ENCODE assay signal across 25 cellular contexts in genomic region chr3:139477710-139478640, GRCh38. TPM values are rescaled to one million over a fixed set of nuclear protein-coding genes. Genes with fewer than 3 reads are reported as not detected.
DNase-seq lines count a peak whose midpoint lies in the region; ATAC-seq and TF ChIP-seq lines count a peak whose summit lies in the region.
"Had no signal": no experiment of that assay in that cellular context is flagged by ENCODE, and none has a peak within 500 bp of the region (broad histone marks: within the 10 kb centered on the region; RNA-seq: fewer than 3 reads in every experiment).

No MANE protein-coding gene starts in this region.

- WGBS in esophagus squamous epithelium, 2 donors, result 69 to 77% methylated on average over 1 to 3 of the region's 3 CpGs

- H3K36me3 Mint-ChIP-seq in Caco-2 (ENCODE audit: insufficient read depth, unreplicated experiment), result peaks cover 2% of the 10 kb centered on the region
- H3K36me3 Mint-ChIP-seq: activated CD4-positive, alpha-beta memory T cell treated with anti-CD3 and anti-CD28 coated beads for 36 hours had no signal

- no peak for TF ChIP-seq CTCF in Caco-2 (IDR thresholded peaks at IDR 0.05; ENCODE audit: insufficient read depth in 1 of 2, low read depth in 1 of 2, low read length in 1 of 2, severe bottlenecking in 1 of 2, unreplicated experiment in 1 of 2)
- TF ChIP-seq CTCF in PC-9 (conservative IDR thresholded peaks at IDR 0.05), result no peak
- TF ChIP-seq CTCF in esophagus squamous epithelium (IDR thresholded peaks at IDR 0.05), result no peak
- no peak for TF ChIP-seq CTCF in omental fat pad (IDR thresholded peaks at IDR 0.05)
- TF ChIP-seq CTCF in GM20000 (IDR thresholded peaks at IDR 0.05; ENCODE audit: extremely low read depth, missing control alignments), result no peak

- DNase-seq in Caco-2, result peak; percentile 49 to 72
- peak in 1 of 2 experiments; percentile 73 for DNase-seq in PC-9
- no peak for DNase-seq in esophagus squamous epithelium (lab: John Stamatoyannopoulos, UW)
- DNase-seq in omental fat pad (ENCODE audit: low spot score), result no peak
- DNase-seq in superior temporal gyrus (ENCODE audit: extremely low spot score), result no peak
- DNase-seq in DMS153 (lab: John Stamatoyannopoulos, UW), result no peak
- DNase-seq in middle frontal gyrus (ENCODE audit: extremely low spot score, low spot score), result no peak
- no peak for DNase-seq in GM20000 (ENCODE audit: low spot score)
- DNase-seq: activated CD4-positive, alpha-beta memory T cell treated with anti-CD3 and anti-CD28 coated beads for 36 hours; endodermal cell; glutamatergic neuron; H7; MM.1S; NCI-H1436 treated with DMSO at 0.1 percent for 48 hours; NCI-H2171; stimulated activated CD4-positive, alpha-beta T cell treated with anti-CD3 and anti-CD28 coated beads, Interleukin-2, amount 100 ng/mL, for 24 hours; stimulated activated naive CD8-positive, alpha-beta T cell treated with anti-CD3 and anti-CD28 coated beads, Interleukin-15, Interleukin-2, amounts not matched to agents 100 U/mL and 50 U/mL, for 24 hours; SW 1271; tibial artery had no signal

- no peaks in the 10 kb centered on the region for H3K36me3 ChIP-seq in Caco-2 (ENCODE audit: control insufficient read depth, insufficient read depth, low read length)
- H3K36me3 ChIP-seq in PC-9 (ENCODE audit: low read depth), result no peaks in the 10 kb centered on the region
- no peaks in the 10 kb centered on the region for H3K36me3 ChIP-seq in esophagus squamous epithelium
- H3K36me3 ChIP-seq: BLaER1, neural progenitor cell, tibial artery had no signal

- H3K27ac Mint-ChIP-seq in Caco-2 (ENCODE audit: unreplicated experiment), result peak overlapping the region; percentile 61
- H3K27ac Mint-ChIP-seq: activated CD4-positive, alpha-beta memory T cell treated with anti-CD3 and anti-CD28 coated beads for 36 hours; endodermal cell; IgD-negative memory B cell; neural progenitor cell had no signal

- H3K27ac ChIP-seq in PC-9 (no peak overlapping the region; the same call in 1 of the 2 replicates), esophagus squamous epithelium (peak overlapping the region in 3 of 4 donors; percentile 70 to 81 (median 73))
- H3K27ac ChIP-seq: BLaER1, neural progenitor cell, tibial artery had no signal

- peaks cover 22% of the 10 kb centered on the region for H3K4me1 Mint-ChIP-seq in Caco-2 (ENCODE audit: low read depth, unreplicated experiment)
- H3K4me1 Mint-ChIP-seq: endodermal cell, IgD-negative memory B cell had no signal

- peak overlapping the region; percentile 46 for H3K4me2 ChIP-seq in PC-9
- H3K4me2 ChIP-seq: BLaER1, neural progenitor cell had no signal

- no peaks in the 10 kb centered on the region for H3K27me3 ChIP-seq in Caco-2 (replicated peaks; ENCODE audit: control insufficient read depth, insufficient read depth, low read length)
- H3K27me3 ChIP-seq in PC-9 (ENCODE audit: insufficient read depth, low read depth), result no peaks in the 10 kb centered on the region
- H3K27me3 ChIP-seq in esophagus squamous epithelium, result no peaks in the 10 kb centered on the region
- H3K27me3 ChIP-seq: BLaER1, neural progenitor cell, tibial artery had no signal

- H3K9me3 ChIP-seq in Caco-2 (no peaks in the 10 kb centered on the region), PC-9 (ENCODE audit: insufficient read depth, low read depth) (no peaks in the 10 kb centered on the region), esophagus squamous epithelium (no peaks in the 10 kb centered on the region)
- H3K9me3 ChIP-seq: BLaER1, tibial artery had no signal

- no peaks in the 10 kb centered on the region for H3K27me3 Mint-ChIP-seq in Caco-2 (ENCODE audit: insufficient read depth, unreplicated experiment)
- H3K27me3 Mint-ChIP-seq: activated CD4-positive, alpha-beta memory T cell treated with anti-CD3 and anti-CD28 coated beads for 36 hours had no signal

- peaks cover 8% of the 10 kb centered on the region for H3K9me3 Mint-ChIP-seq in Caco-2 (ENCODE audit: unreplicated experiment)
- H3K9me3 Mint-ChIP-seq: activated CD4-positive, alpha-beta memory T cell treated with anti-CD3 and anti-CD28 coated beads for 36 hours; endodermal cell; IgD-negative memory B cell; neural progenitor cell had no signal

- no peaks in the 10 kb centered on the region for H4K20me1 ChIP-seq in PC-9 (ENCODE audit: insufficient read depth)
- H4K20me1 ChIP-seq: BLaER1 had no signal

- no peak for TF ChIP-seq POLR2A in esophagus squamous epithelium (IDR thresholded peaks at IDR 0.05)

- H2AFZ ChIP-seq in PC-9, result no peak overlapping the region
- H2AFZ ChIP-seq: neural progenitor cell had no signal

- intact Hi-C loops in Caco-2 (cut with micrococcal nuclease; ENCODE audit: unreplicated experiment), result no loop called here
- intact Hi-C loops in PC-9 (cut with micrococcal nuclease; ENCODE audit: unreplicated experiment), result loop anchor here (2.0 to 10.0 kb wide), 2 partner anchors 57 to 81 kb away; partner anchors contain the start of gene RBP1
- intact Hi-C loops in esophagus squamous epithelium (cut with DNase I), result no loop called here

- ATAC-seq in omental fat pad (ENCODE audit: low FRiP score), result peak; percentile 68
- ATAC-seq: left lobe of liver; stimulated activated naive CD8-positive, alpha-beta T cell treated with anti-CD3 and anti-CD28 coated beads, Interleukin-15, Interleukin-2, amounts not matched to agents 100 U/mL and 50 U/mL, for 24 hours had no signal

- POLR2A ChIA-PET in Caco-2 (lab: Charles Lee), result no interaction called here
- POLR2A ChIA-PET in PC-9 (lab: Charles Lee; ENCODE audit: unreplicated experiment), result no interaction called here

- H3K4me3 Mint-ChIP-seq in Caco-2 (ENCODE audit: unreplicated experiment), result peak overlapping the region; percentile 8
- H3K4me3 Mint-ChIP-seq: activated CD4-positive, alpha-beta memory T cell treated with anti-CD3 and anti-CD28 coated beads for 36 hours; endodermal cell; IgD-negative memory B cell; neural progenitor cell had no signal

- CTCF ChIA-PET in Caco-2 (lab: Charles Lee), result no interaction called here
- CTCF ChIA-PET in PC-9 (lab: Charles Lee), result interaction anchor here (0.7 kb wide), 1 partner anchor 84 kb away, joined by 5 read pairs; no protein-coding TSS in a partner anchor

- peaks cover 8% of the 10 kb centered on the region for H3F3A ChIP-seq in PC-9 (ENCODE audit: insufficient read depth, low read depth)

- H3K9me2 ChIP-seq in PC-9 (ENCODE audit: insufficient read depth), result peaks cover 6% of the 10 kb centered on the region; the same call in 1 of the 2 replicates

- H3K4me1 ChIP-seq in Caco-2 (peaks cover 45% of the 10 kb centered on the region), PC-9 (replicated peaks; ENCODE audit: insufficient read depth) (peaks cover 37% of the 10 kb centered on the region), esophagus squamous epithelium (peaks cover 0 to 11% (median 5%) of the 10 kb centered on the region in 3 donors)
- H3K4me1 ChIP-seq: neural progenitor cell, tibial artery had no signal

- H3K79me2 ChIP-seq in PC-9 (ENCODE audit: low read depth), result no peaks in the 10 kb centered on the region

- no peak overlapping the region for H3K4me3 ChIP-seq in Caco-2 (ENCODE audit: low read depth, low read length)
- no peak overlapping the region for H3K4me3 ChIP-seq in PC-9
- H3K4me3 ChIP-seq in esophagus squamous epithelium, result no peak overlapping the region
- H3K4me3 ChIP-seq: BLaER1, neural progenitor cell, tibial artery had no signal

- BruUV-seq in Caco-2 (replicated peaks; lab: Mats Ljungman, UMichigan) (no TSS peak), PC-9 (replicated peaks; lab: Mats Ljungman, UMichigan) (no TSS peak)

RNA-seq across cellular contexts. Expression of gene RBP2, which starts 1.7 kb away (rescaled TPM):
- total RNA-seq in Caco-2 (2022) (26.9 and 28.0 TPM in 2 replicates), PC-9 (2021) (not detected in 2 replicates), esophagus squamous epithelium (not detected), omental fat pad (not detected)
- total RNA-seq: activated CD4-positive, alpha-beta memory T cell treated with anti-CD3 and anti-CD28 coated beads for 36 hours; endodermal cell; H7; left lobe of liver; pulmonary artery endothelial cell; skeletal muscle tissue had no signal

Comparison
In these comparisons a context has a peak if more than half of its experiments do, and no peak if none do; other contexts are left out.
1. DNase-seq: peak in Caco-2 (2 of 2); none in esophagus squamous epithelium (single experiment), omental fat pad (single experiment), superior temporal gyrus (single experiment), DMS153 (single experiment), middle frontal gyrus (single experiment) and GM20000 (single experiment).
2. RNA of gene RBP2, which starts 1.7 kb away (total RNA-seq): 26.9 to 28.0 TPM in Caco-2; not detected in PC-9, not detected in esophagus squamous epithelium and not detected in omental fat pad; every median in the first group is over 10 times any median in the second.